In genomic region chr20:221258-221830, GRCh38 we compare ENCODE assay signal across 34 cellular contexts. TPM values are rescaled to one million over a fixed set of nuclear protein-coding genes. Genes with fewer than 3 reads are reported as not detected.
"Had no signal": no experiment of that assay in that cellular context is flagged by ENCODE, and none has a peak within 500 bp of the region (broad histone marks: within the 10 kb centered on the region; RNA-seq: fewer than 3 reads in every experiment).

No MANE protein-coding gene starts in this region.

- H3K27ac Mint-ChIP-seq: stimulated activated effector memory CD8-positive, alpha-beta T cell treated with anti-CD3 and anti-CD28 coated beads, Interleukin-12 subunit alpha, Interleukin-12 subunit beta, amount 100 ng/mL, for 72 hours; stimulated activated memory B cell treated with anti-CD40 and anti-IgM and Interleukin-4, amounts not matched to agents 10 μg/mL and 1 μg/mL and 100 μg/mL, for 72 hours; stimulated activated naive B cell treated with anti-CD40 and anti-IgM and Interleukin-4, amounts not matched to agents 10 μg/mL and 1 μg/mL and 100 μg/mL, for 72 hours; stimulated activated naive CD8-positive, alpha-beta T cell treated with anti-CD3 and anti-CD28 coated beads, Interleukin-15, Interleukin-2, amounts not matched to agents 100 ng/mL and 50 ng/mL, for 24 hours; type B pancreatic cell had no signal

- H3K27me3 ChIP-seq: testis, thyroid gland, uterus, vagina had no signal

- H3K9me3 ChIP-seq: stomach, suprapubic skin, testis, thoracic aorta, thyroid gland, tibial artery, tibial nerve, transverse colon, upper lobe of left lung, upper lobe of right lung, uterus, vagina had no signal

- H3K27ac ChIP-seq: stomach, suprapubic skin, testis, thoracic aorta, thyroid gland, tibial artery, tibial nerve, transverse colon, upper lobe of left lung, upper lobe of right lung, uterus, vagina had no signal

- H3K4me1 ChIP-seq: stomach, suprapubic skin, testis, thyroid gland, tibial artery, tibial nerve, transverse colon, upper lobe of left lung, upper lobe of right lung, uterus, vagina had no signal

- H3K4me1 Mint-ChIP-seq: stimulated activated effector memory CD8-positive, alpha-beta T cell treated with anti-CD3 and anti-CD28 coated beads, Interleukin-12 subunit alpha, Interleukin-12 subunit beta, amount 100 ng/mL, for 72 hours; stimulated activated memory B cell treated with anti-CD40 and anti-IgM and Interleukin-4, amounts not matched to agents 10 μg/mL and 1 μg/mL and 100 μg/mL, for 72 hours had no signal

- ATAC-seq: stimulated activated effector memory CD8-positive, alpha-beta T cell treated with anti-CD3 and anti-CD28 coated beads, Interleukin-12 subunit alpha, Interleukin-12 subunit beta, amount 100 ng/mL, for 72 hours; stimulated activated memory B cell treated with anti-CD40 and anti-IgM and Interleukin-4, amounts not matched to agents 10 μg/mL and 1 μg/mL and 100 μg/mL, for 72 hours; stimulated activated naive B cell treated with anti-CD40 and anti-IgM and Interleukin-4, amounts not matched to agents 10 μg/mL and 1 μg/mL and 100 μg/mL, for 72 hours; stimulated activated naive CD8-positive, alpha-beta T cell treated with anti-CD3 and anti-CD28 coated beads, Interleukin-15, amount 100 ng/mL, for 72 hours; stimulated activated naive CD8-positive, alpha-beta T cell treated with anti-CD3 and anti-CD28 coated beads, Interleukin-15, Interleukin-2, amounts not matched to agents 100 U/mL and 50 U/mL, for 24 hours; upper lobe of right lung had no signal

- H3K4me3 ChIP-seq: stomach, suprapubic skin, testis, thoracic aorta, thyroid gland, tibial artery, tibial nerve, transverse colon, upper lobe of left lung, upper lobe of right lung, uterus, vagina had no signal

- H3K36me3 ChIP-seq: stomach, suprapubic skin, thoracic aorta, thyroid gland, tibial artery, tibial nerve, transverse colon, upper lobe of left lung, upper lobe of right lung, uterus, vagina had no signal

- H3K4me3 Mint-ChIP-seq: stimulated activated effector memory CD8-positive, alpha-beta T cell treated with anti-CD3 and anti-CD28 coated beads, Interleukin-12 subunit alpha, Interleukin-12 subunit beta, amount 100 ng/mL, for 72 hours; stimulated activated memory B cell treated with anti-CD40 and anti-IgM and Interleukin-4, amounts not matched to agents 10 μg/mL and 1 μg/mL and 100 μg/mL, for 72 hours; stimulated activated naive B cell treated with anti-CD40 and anti-IgM and Interleukin-4, amounts not matched to agents 10 μg/mL and 1 μg/mL and 100 μg/mL, for 72 hours; stimulated activated naive CD8-positive, alpha-beta T cell treated with anti-CD3 and anti-CD28 coated beads, Interleukin-15, amount 100 ng/mL, for 72 hours; stimulated activated naive CD8-positive, alpha-beta T cell treated with anti-CD3 and anti-CD28 coated beads, Interleukin-15, Interleukin-2, amounts not matched to agents 100 ng/mL and 50 ng/mL, for 24 hours; type B pancreatic cell had no signal

- FAIRE-seq: urothelium cell line had no signal

- H3K36me3 Mint-ChIP-seq: stimulated activated effector memory CD8-positive, alpha-beta T cell treated with anti-CD3 and anti-CD28 coated beads, Interleukin-12 subunit alpha, Interleukin-12 subunit beta, amount 100 ng/mL, for 72 hours; stimulated activated memory B cell treated with anti-CD40 and anti-IgM and Interleukin-4, amounts not matched to agents 10 μg/mL and 1 μg/mL and 100 μg/mL, for 72 hours; stimulated activated naive B cell treated with anti-CD40 and anti-IgM and Interleukin-4, amounts not matched to agents 10 μg/mL and 1 μg/mL and 100 μg/mL, for 72 hours; type B pancreatic cell had no signal

- H3K9me3 Mint-ChIP-seq: stimulated activated effector memory CD8-positive, alpha-beta T cell treated with anti-CD3 and anti-CD28 coated beads, Interleukin-12 subunit alpha, Interleukin-12 subunit beta, amount 100 ng/mL, for 72 hours; stimulated activated naive CD8-positive, alpha-beta T cell treated with anti-CD3 and anti-CD28 coated beads, Interleukin-15, Interleukin-2, amounts not matched to agents 100 ng/mL and 50 ng/mL, for 24 hours; type B pancreatic cell had no signal

- DNase-seq: stimulated activated CD4-positive, alpha-beta T cell treated with anti-CD3 and anti-CD28 coated beads, Interleukin-2, amount 100 ng/mL, for 48 hours; stimulated activated CD4-positive, alpha-beta T cell treated with anti-CD3 and anti-CD28 coated beads, Interleukin-4, amount 100 ng/mL, for 1 hour; stimulated activated CD4-positive, alpha-beta T cell treated with anti-CD3 and anti-CD28 coated beads, Interleukin-4, amount 100 ng/mL, for 24 hours; stimulated activated CD4-positive, alpha-beta T cell treated with anti-CD3 and anti-CD28 coated beads, Interleukin-4, amount 100 ng/mL, for 4 hours; stimulated activated CD8-positive, alpha-beta memory T cell treated with anti-CD3 and anti-CD28 coated beads, Interleukin-4, amount 100 ng/mL, for 48 hours; stimulated activated naive B cell treated with anti-CD40 and anti-IgM and Interleukin-4, amounts not matched to agents 10 μg/mL and 1 μg/mL and 100 μg/mL, for 72 hours; stimulated activated naive CD4-positive, alpha-beta T cell; stimulated activated naive CD4-positive, alpha-beta T cell treated with Interleukin-2 at 50 U/mL for 16 hours; stimulated activated naive CD8-positive, alpha-beta T cell treated with anti-CD3 and anti-CD28 coated beads, Interleukin-15, amount 100 ng/mL, for 72 hours; stimulated activated naive CD8-positive, alpha-beta T cell treated with anti-CD3 and anti-CD28 coated beads, Interleukin-15, Interleukin-2, amounts not matched to agents 100 U/mL and 50 U/mL, for 24 hours; stomach; substantia nigra; testis; thyroid gland; tibial artery; transverse colon; trophoblast cell; upper lobe of left lung; upper lobe of right lung; uterus had no signal

RNA-seq across cellular contexts. Expression of gene DEFB129, which starts 5.7 kb away (rescaled TPM):
- total RNA-seq: stomach, subcutaneous adipose tissue, suprapubic skin, temporal lobe, testis, thoracic aorta, thyroid gland, tibial nerve, transverse colon, upper lobe of left lung, upper lobe of right lung, ureter, urinary bladder, uterus, vagina had no signal
- polyA plus RNA-seq: stomach, thymus, urinary bladder had no signal

RNA-seq across cellular contexts. Expression of gene DEFB128, which starts 31.8 kb away (rescaled TPM):
- total RNA-seq: stomach, subcutaneous adipose tissue, suprapubic skin, temporal lobe, testis, thoracic aorta, thyroid gland, tibial nerve, transverse colon, upper lobe of left lung, upper lobe of right lung, ureter, urinary bladder, uterus, vagina had no signal
- polyA plus RNA-seq: stomach, thymus, urinary bladder had no signal

RNA-seq across cellular contexts. Expression of gene DEFB132, which starts 36.2 kb away (rescaled TPM):
- total RNA-seq: stomach, temporal lobe, testis, thoracic aorta, thyroid gland, transverse colon, upper lobe of left lung, upper lobe of right lung, ureter, urinary bladder, uterus, vagina had no signal
- polyA plus RNA-seq: stomach had no signal
